1 cellular context compared by ENCODE assay signal in genomic region chr1:46340404-46341221, GRCh38.
TF ChIP-seq lines count a peak whose summit lies in the region.

Gene NSUN4 (plus strand): TSS chr1:46340807. CDS start chr1:46340827, 20 bp downstream.

TF ChIP-seq in K562, 482 proteins besides CTCF, POLR2A, EP300 and RAD21 (continued from another document and continues in another):
- peak; percentile 95 for TF ChIP-seq IRF9 (tag; IDR thresholded peaks at IDR 0.05)
- TF ChIP-seq PBX2 (CRISPR knock-in tag; IDR thresholded peaks at IDR 0.05; ENCODE audit: low read depth): no peak
- TF ChIP-seq PBX2 (tag; conservative IDR thresholded peaks at IDR 0.05; ENCODE audit: low read depth): peak; percentile 13; the same call in 1 of the 2 replicates
- TF ChIP-seq CBX1 (IDR thresholded peaks at IDR 0.05; ENCODE audit: low read depth): peak; percentile 83
- TF ChIP-seq HIVEP1 (CRISPR knock-in tag; IDR thresholded peaks at IDR 0.05): 0 out of 2 replicates have a peak, but pooled peaks have one; percentile 76
- TF ChIP-seq USF2 (CRISPR knock-in tag; IDR thresholded peaks at IDR 0.05): no peak
- TF ChIP-seq SMARCA5 (IDR thresholded peaks at IDR 0.05): peak; percentile 67; the same call in 1 of the 2 replicates
- peak; percentile 58; the same call in 1 of the 2 replicates for TF ChIP-seq ZBTB9 (CRISPR knock-in tag; IDR thresholded peaks at IDR 0.05)
- peak; percentile 96 for TF ChIP-seq KDM5B (IDR thresholded peaks at IDR 0.05; ENCODE audit: insufficient replicate concordance, low read depth, low read length)
- peak; percentile 57 to 68 for TF ChIP-seq NRF1 (conservative IDR thresholded peaks at IDR 0.05 in 1 of 2, IDR thresholded peaks at IDR 0.05 in 1 of 2)
- TF ChIP-seq CBFA2T3 (IDR thresholded peaks at IDR 0.05): no peak
- TF ChIP-seq ZSCAN29 (IDR thresholded peaks at IDR 0.05): no peak
- peak; percentile 96 for TF ChIP-seq GABPB1 (CRISPR knock-in tag; IDR thresholded peaks at IDR 0.05)
- peak; percentile 49 for TF ChIP-seq DACH1 (IDR thresholded peaks at IDR 0.05; ENCODE audit: partially characterized antibody)
- peak; percentile 91; the same call in 1 of the 2 replicates for TF ChIP-seq ZBED1 (IDR thresholded peaks at IDR 0.05)
- TF ChIP-seq MAFF (IDR thresholded peaks at IDR 0.05; ENCODE audit: low read length): no peak
- TF ChIP-seq PHB (CRISPR knock-in tag; IDR thresholded peaks at IDR 0.05): peak; percentile 68; the same call in 1 of the 2 replicates
- TF ChIP-seq ZFP1 (CRISPR knock-in tag; IDR thresholded peaks at IDR 0.05): no peak
- TF ChIP-seq OTX1 (CRISPR knock-in tag; IDR thresholded peaks at IDR 0.05): no peak; the same call in 1 of the 2 replicates
- peak; percentile 35; the same call in 1 of the 2 replicates for TF ChIP-seq ZZZ3 (IDR thresholded peaks at IDR 0.05)
- peak; percentile 90 for TF ChIP-seq MXD1 (CRISPR knock-in tag; IDR thresholded peaks at IDR 0.05; ENCODE audit: borderline replicate concordance, poor library complexity, severe bottlenecking)
- peak; percentile 92 for TF ChIP-seq TBP (optimal IDR thresholded peaks at IDR 0.05; ENCODE audit: low read depth, low read length)
- TF ChIP-seq NEUROD1 (IDR thresholded peaks at IDR 0.05; ENCODE audit: borderline replicate concordance, low read depth, low read length, partially characterized antibody): peak; percentile 86
- peak; percentile 71 for TF ChIP-seq GMEB1 (CRISPR knock-in tag; IDR thresholded peaks at IDR 0.05)
- peak in 1 of 2 experiments; percentile 91; a peak in 2 of 4 replicates for TF ChIP-seq TBL1XR1 (IDR thresholded peaks at IDR 0.05; ENCODE audit: low read length in 2 of 2)
- TF ChIP-seq XRCC5 (IDR thresholded peaks at IDR 0.05; ENCODE audit: low read depth, low read length): peak; percentile 95
- no peak for TF ChIP-seq CHD4 (IDR thresholded peaks at IDR 0.05; ENCODE audit: insufficient read depth, insufficient replicate concordance, low read depth, low read length, poor library complexity, severe bottlenecking)
- TF ChIP-seq TGIF2 (CRISPR knock-in tag; IDR thresholded peaks at IDR 0.05): no peak; the same call in 1 of the 2 replicates
- TF ChIP-seq RBM25 (IDR thresholded peaks at IDR 0.05; ENCODE audit: low read depth, low read length, severe bottlenecking): no peak
- no peak for TF ChIP-seq RFX1 (IDR thresholded peaks at IDR 0.05)
- TF ChIP-seq HDAC2 (IDR thresholded peaks at IDR 0.05): peak; percentile 97
- peak; percentile 97 for TF ChIP-seq AFF4 (CRISPR knock-in tag; IDR thresholded peaks at IDR 0.05)
- TF ChIP-seq DMBX1 (CRISPR knock-in tag; IDR thresholded peaks at IDR 0.05; ENCODE audit: borderline replicate concordance): peak; percentile 55; the same call in 1 of the 2 replicates
- TF ChIP-seq ZBTB8A (IDR thresholded peaks at IDR 0.05; ENCODE audit: partially characterized antibody): no peak
- peak; percentile 88 for TF ChIP-seq MBD2 (IDR thresholded peaks at IDR 0.05; ENCODE audit: borderline replicate concordance, low read depth)
- TF ChIP-seq ZNF174 (CRISPR knock-in tag; IDR thresholded peaks at IDR 0.05): no peak
- TF ChIP-seq GTF2A2 (tag; IDR thresholded peaks at IDR 0.05): no peak
- no peak for TF ChIP-seq NFXL1 (CRISPR knock-in tag; IDR thresholded peaks at IDR 0.05)
- no peak for TF ChIP-seq ZNF780A (CRISPR knock-in tag; IDR thresholded peaks at IDR 0.05)
- peak; percentile 85; the same call in 1 of the 2 replicates for TF ChIP-seq HDAC8 (tag; IDR thresholded peaks at IDR 0.05)
- no peak for TF ChIP-seq STAG1 (CRISPR knock-in tag; IDR thresholded peaks at IDR 0.05; ENCODE audit: borderline replicate concordance)
- no peak for TF ChIP-seq EWSR1 (IDR thresholded peaks at IDR 0.05; ENCODE audit: borderline replicate concordance, low read depth, partially characterized antibody)
- peak; percentile 91 for TF ChIP-seq PRDM10 (IDR thresholded peaks at IDR 0.05; ENCODE audit: partially characterized antibody)
- no peak for TF ChIP-seq RNF219 (CRISPR knock-in tag; IDR thresholded peaks at IDR 0.05)
